ENCODE assay signal across 8 cellular contexts in the genomic region with DNA sequence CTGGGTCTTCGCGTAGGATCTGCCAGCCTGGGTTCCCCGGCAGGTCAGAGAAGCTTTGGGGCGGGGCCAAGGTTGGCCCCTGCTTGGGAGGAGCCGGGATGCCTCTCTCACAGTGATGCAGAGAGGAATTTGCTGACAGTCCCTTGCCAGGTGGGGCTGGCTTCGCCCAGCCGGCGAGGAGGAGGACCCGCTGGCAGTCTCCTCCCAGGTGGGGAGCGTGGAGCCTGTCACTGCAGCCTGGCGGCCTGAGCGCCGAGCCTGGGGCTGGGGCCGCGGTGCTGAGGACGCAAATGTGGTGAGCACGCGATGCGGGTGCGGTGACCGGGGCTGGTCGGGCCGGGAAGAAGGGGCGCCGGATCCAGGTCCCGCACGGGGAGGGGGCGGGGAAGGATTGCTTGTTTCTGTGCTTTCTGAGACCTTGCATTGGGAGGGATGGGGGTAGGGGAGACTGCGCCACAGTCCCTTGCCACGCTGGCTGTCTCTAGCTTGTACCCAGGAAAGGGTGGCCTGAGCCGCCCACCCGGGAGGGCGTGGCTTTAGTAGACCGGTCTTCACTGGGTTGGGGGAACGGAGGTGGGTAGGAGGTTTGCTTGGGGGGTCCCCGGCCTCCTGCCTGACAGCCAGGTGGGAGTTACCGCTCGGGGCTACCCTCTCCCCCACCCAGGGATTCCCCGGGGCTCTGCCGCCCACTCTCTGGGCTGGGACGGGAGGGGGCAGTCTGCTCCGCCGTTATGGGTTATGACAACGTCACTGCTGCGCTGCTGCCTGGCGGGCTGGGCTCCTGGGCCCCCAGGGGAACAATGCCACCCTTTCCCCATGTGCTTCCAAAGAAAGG. TPM values are rescaled to one million over a fixed set of nuclear protein-coding genes. Genes with fewer than 3 reads are reported as not detected.
DNase-seq lines count a peak whose midpoint lies in the region; ATAC-seq, FAIRE-seq and TF ChIP-seq lines count a peak whose summit lies in the region.

A gene with protein sequence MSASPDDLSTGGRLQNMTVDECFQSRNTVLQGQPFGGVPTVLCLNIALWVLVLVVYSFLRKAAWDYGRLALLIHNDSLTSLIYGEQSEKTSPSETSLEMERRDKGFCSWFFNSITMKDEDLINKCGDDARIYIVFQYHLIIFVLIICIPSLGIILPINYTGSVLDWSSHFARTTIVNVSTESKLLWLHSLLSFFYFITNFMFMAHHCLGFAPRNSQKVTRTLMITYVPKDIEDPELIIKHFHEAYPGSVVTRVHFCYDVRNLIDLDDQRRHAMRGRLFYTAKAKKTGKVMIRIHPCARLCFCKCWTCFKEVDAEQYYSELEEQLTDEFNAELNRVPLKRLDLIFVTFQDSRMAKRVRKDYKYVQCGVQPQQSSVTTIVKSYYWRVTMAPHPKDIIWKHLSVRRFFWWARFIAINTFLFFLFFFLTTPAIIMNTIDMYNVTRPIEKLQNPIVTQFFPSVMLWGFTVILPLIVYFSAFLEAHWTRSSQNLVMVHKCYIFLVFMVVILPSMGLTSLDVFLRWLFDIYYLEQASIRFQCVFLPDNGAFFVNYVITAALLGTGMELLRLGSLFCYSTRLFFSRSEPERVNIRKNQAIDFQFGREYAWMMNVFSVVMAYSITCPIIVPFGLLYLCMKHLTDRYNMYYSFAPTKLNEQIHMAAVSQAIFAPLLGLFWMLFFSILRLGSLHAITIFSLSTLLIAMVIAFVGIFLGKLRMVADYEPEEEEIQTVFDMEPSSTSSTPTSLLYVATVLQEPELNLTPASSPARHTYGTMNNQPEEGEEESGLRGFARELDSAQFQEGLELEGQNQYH (plus strand): TSS at position 196 of the 835 bp plus-strand sequence. CDS start 37,016 bp downstream, outside the sequence.

- no peaks in the 10 kb centered on the region for H3K36me3 ChIP-seq in HepG2 (replicated peaks in 1 of 2; ENCODE audit: control insufficient read depth in 1 of 2, insufficient read depth in 2 of 2, low read length in 2 of 2)

- H3K79me2 ChIP-seq in HepG2 (ENCODE audit: insufficient read depth, low read length), result no peaks in the 10 kb centered on the region

- peak; percentile 15; the same call in 1 of the 2 replicates for TF ChIP-seq CTCF in HepG2 (CRISPR knock-in tag; IDR thresholded peaks at IDR 0.05)

- in situ Hi-C loops in HepG2 (cut with HindIII; ENCODE audit: extremely low pct_ligation_motif_present, low pct_unique_long_range_greater_than_20kb), result no loop called here

- H3K9me3 ChIP-seq in HepG2 (ENCODE audit: low read length), result no peaks in the 10 kb centered on the region

- DNase-seq in DMS 273 treated with DMSO at 0.1 percent for 48 hours (lab: John Stamatoyannopoulos, UW) (peak; percentile 97), NCI-H2107 (lab: John Stamatoyannopoulos, UW) (peak; percentile 93), UCSD-AML1 (lab: John Stamatoyannopoulos, UW; ENCODE audit: unreplicated experiment) (peak; percentile 77), caudate nucleus (lab: John Stamatoyannopoulos, UW) (peak in 51 of 61 donors; percentile 18 to 89 (median 59)), HepG2 (ENCODE audit: low spot score) (peak; percentile 29)
- DNase-seq in stimulated activated CD8-positive, alpha-beta memory T cell treated with anti-CD3 and anti-CD28 coated beads, Interleukin-12 subunit alpha, Interleukin-12 subunit beta, amount 100 ng/mL, for 4 hours (ENCODE audit: low read depth), result peak; percentile 39

- POLR2A ChIA-PET in HepG2 (lab: Yijun Ruan, JAX), result no interaction called here

- TF ChIP-seq RAD21 in HepG2 (CRISPR knock-in tag; IDR thresholded peaks at IDR 0.05), result no peak

- no peak for FAIRE-seq in HepG2 (lab: Jason Lieb, UNC)

- no peak within 1 kb of the TSS for H3K9ac ChIP-seq in HepG2 (ENCODE audit: insufficient read depth, low read depth, low read length)

- intact Hi-C loops in HepG2 (cut with micrococcal nuclease; ENCODE audit: unreplicated experiment), result no loop called here

- WGBS in HepG2 (ENCODE audit: low lambda C conversion rate), result no CpG with 5 or more reads among the region's 46 CpGs

- BruUV-seq in HepG2 (replicated peaks; lab: Mats Ljungman, UMichigan), result no TSS peak

- peak; percentile 85 for ATAC-seq in HG02588 (IDR thresholded peaks at IDR 0.05; ENCODE audit: unreplicated experiment)
- ATAC-seq in HepG2, result peak; percentile 75
- ATAC-seq in GM18870 (IDR thresholded peaks at IDR 0.05; ENCODE audit: unreplicated experiment), result no peak

- TF ChIP-seq EP300 in HepG2 (IDR thresholded peaks at IDR 0.05; ENCODE audit: low read depth in 2 of 2, low read length in 2 of 2) (no peak), HepG2 (CRISPR knock-in tag; IDR thresholded peaks at IDR 0.05; ENCODE audit: borderline replicate concordance) (no peak)

- H3K4me1 ChIP-seq in HepG2 (ENCODE audit: insufficient read depth, low read length), result peaks cover 55% of the 10 kb centered on the region

- no peak for TF ChIP-seq POLR2A in HepG2 (IDR thresholded peaks at IDR 0.05; ENCODE audit: insufficient read depth in 1 of 2, low read depth in 2 of 2, low read length in 2 of 2)

- H3K4me2 ChIP-seq in HepG2 (ENCODE audit: low read depth, low read length), result peak within 1 kb of the TSS; percentile 85

- H3K4me3 ChIP-seq in HepG2 (replicated peaks in 1 of 3; ENCODE audit: insufficient read depth in 1 of 3, low read depth in 2 of 3, low read length in 3 of 3), result peak within 1 kb of the TSS; percentile 45 to 75 (median 50)

- H3K27ac ChIP-seq in caudate nucleus (ENCODE audit: low read depth, low read length) (peak within 1 kb of the TSS; percentile 44), HepG2 (ENCODE audit: extremely low read length, insufficient read depth, low read length) (no peak within 1 kb of the TSS)

- H3K27me3 ChIP-seq in HepG2 (ENCODE audit: control insufficient read depth in 1 of 2, insufficient read depth in 2 of 2, low read length in 2 of 2), result peaks cover 4 to 23% of the 10 kb centered on the region in 2 experiments; a peak in 4 of 5 replicates

- CTCF ChIA-PET in HepG2 (lab: Yijun Ruan, JAX; ENCODE audit: low intra/inter-chr PET ratio, low total read pairs), result no interaction called here

- no peak within 1 kb of the TSS for H2AFZ ChIP-seq in HepG2 (ENCODE audit: low read length)

- no peaks in the 10 kb centered on the region for H4K20me1 ChIP-seq in HepG2 (ENCODE audit: insufficient read depth, low read length)

TF ChIP-seq in HepG2, 621 proteins besides CTCF, POLR2A, EP300 and RAD21 (continues in another document):
- peak; percentile 17; the same call in 1 of the 2 replicates for TF ChIP-seq ZFX (CRISPR knock-in tag; IDR thresholded peaks at IDR 0.05; ENCODE audit: low read depth)
- TF ChIP-seq MEIS2 (CRISPR knock-in tag; IDR thresholded peaks at IDR 0.05), result 0 out of 2 replicates have a peak, but pooled peaks have one; percentile 36
- TF ChIP-seq HNRNPUL1 (IDR thresholded peaks at IDR 0.05; ENCODE audit: low read depth, low read length), result no peak
- no peak for TF ChIP-seq SMAD9 (CRISPR knock-in tag; IDR thresholded peaks at IDR 0.05)
- TF ChIP-seq ZNF274 (CRISPR knock-in tag; IDR thresholded peaks at IDR 0.05), result 0 out of 2 replicates have a peak, but pooled peaks have one; percentile 20
- TF ChIP-seq SALL1 (CRISPR knock-in tag; IDR thresholded peaks at IDR 0.05), result peak; percentile 17; the same call in 1 of the 2 replicates
- TF ChIP-seq ZNF292 (CRISPR knock-in tag; IDR thresholded peaks at IDR 0.05; ENCODE audit: borderline replicate concordance, low read depth), result 0 out of 2 replicates have a peak, but pooled peaks have one; percentile 17
- TF ChIP-seq, protein P1, sequence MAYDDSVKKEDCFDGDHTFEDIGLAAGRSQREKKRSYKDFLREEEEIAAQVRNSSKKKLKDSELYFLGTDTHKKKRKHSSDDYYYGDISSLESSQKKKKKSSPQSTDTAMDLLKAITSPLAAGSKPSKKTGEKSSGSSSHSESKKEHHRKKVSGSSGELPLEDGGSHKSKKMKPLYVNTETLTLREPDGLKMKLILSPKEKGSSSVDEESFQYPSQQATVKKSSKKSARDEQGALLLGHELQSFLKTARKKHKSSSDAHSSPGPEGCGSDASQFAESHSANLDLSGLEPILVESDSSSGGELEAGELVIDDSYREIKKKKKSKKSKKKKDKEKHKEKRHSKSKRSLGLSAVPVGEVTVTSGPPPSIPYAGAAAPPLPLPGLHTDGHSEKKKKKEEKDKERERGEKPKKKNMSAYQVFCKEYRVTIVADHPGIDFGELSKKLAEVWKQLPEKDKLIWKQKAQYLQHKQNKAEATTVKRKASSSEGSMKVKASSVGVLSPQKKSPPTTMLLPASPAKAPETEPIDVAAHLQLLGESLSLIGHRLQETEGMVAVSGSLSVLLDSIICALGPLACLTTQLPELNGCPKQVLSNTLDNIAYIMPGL (CRISPR knock-in tag; IDR thresholded peaks at IDR 0.05; ENCODE audit: borderline replicate concordance in 1 of 2, low read depth in 1 of 2), result 0 out of 4 replicates have a peak, but pooled peaks of 1 of the 2 experiments have one; percentile 36

RNA-seq across cellular contexts. Expression of the gene that starts here (rescaled TPM):
- 0.08 and 0.27 TPM in 2 replicates for total RNA-seq in HepG2 (2016; rRNA removed; fragmentation: Illumina TruSeq; extraction: Trizol)
- 1.1 TPM in 1 of 2 replicates, not detected in the other for total RNA-seq in HepG2 (2016; cell fraction: cytosol; rRNA removed; fragmentation: Illumina TruSeq; extraction: Trizol; ENCODE audit: low read depth)
- 0.19 TPM in 1 of 2 replicates, not detected in the other for total RNA-seq in HepG2 (2016; cell fraction: insoluble cytoplasmic fraction; rRNA removed; fragmentation: Illumina TruSeq; extraction: Trizol)
- 1.3 TPM in 1 of 2 replicates, not detected in the other for total RNA-seq in HepG2 (2016; cell fraction: membrane; rRNA removed; fragmentation: Illumina TruSeq; extraction: Trizol)
- 1.0 TPM in 1 of 2 replicates, not detected in the other for total RNA-seq in HepG2 (2016; cell fraction: nucleus; rRNA removed; fragmentation: Illumina TruSeq; extraction: Trizol)
- polyA plus RNA-seq in HepG2 (2011; rRNA removed), result 0.17 and 0.59 TPM in 2 replicates
- 0.18 and 0.24 TPM in 2 replicates for polyA plus RNA-seq in HepG2 (2011; cell fraction: cytosol; rRNA removed)
- 0.90 and 1.1 TPM in 2 replicates for polyA plus RNA-seq in HepG2 (2011; cell fraction: nucleus; rRNA removed)
- polyA plus RNA-seq in HepG2 (2012), result 0.52 and 0.55 TPM in 2 replicates
- 0.12 and 0.34 TPM in 2 replicates for polyA plus RNA-seq in HepG2 (2016; cell fraction: cytosol; fragmentation: Illumina TruSeq; extraction: Trizol; ENCODE audit: low read depth)
- polyA plus RNA-seq in HepG2 (2016; cell fraction: insoluble cytoplasmic fraction; fragmentation: Illumina TruSeq; extraction: Trizol; ENCODE audit: low read depth), result not detected in 2 replicates
- not detected in 2 replicates for polyA plus RNA-seq in HepG2 (2016; cell fraction: membrane; fragmentation: Illumina TruSeq; extraction: Trizol; ENCODE audit: low read depth)
- polyA plus RNA-seq in HepG2 (2016; cell fraction: nucleus; fragmentation: Illumina TruSeq; extraction: Trizol; ENCODE audit: insufficient read depth, low read depth), result 0.49 TPM in 1 of 2 replicates, not detected in the other
- polyA minus RNA-seq in HepG2 (2011; rRNA and poly(A)+ RNA removed; ENCODE audit: low replicate concordance), result 0.28 TPM in 1 of 2 replicates, not detected in the other
- polyA minus RNA-seq in HepG2 (2011; cell fraction: cytosol; rRNA and poly(A)+ RNA removed), result 1.8 TPM in 1 of 2 replicates, not detected in the other
- polyA minus RNA-seq in HepG2 (2011; cell fraction: nucleus; rRNA and poly(A)+ RNA removed), result 0.26 and 0.37 TPM in 2 replicates

Comparison
In these comparisons a context has a peak if more than half of its experiments do, and no peak if none do; other contexts are left out.
1. DNase-seq: peak in every context shown above with its lines; median percentile 97 in DMS 273 treated with DMSO at 0.1 percent for 48 hours; 93 in NCI-H2107; 77 in UCSD-AML1; 59 in caudate nucleus; 39 in stimulated activated CD8-positive, alpha-beta memory T cell treated with anti-CD3 and anti-CD28 coated beads, Interleukin-12 subunit alpha, Interleukin-12 subunit beta, amount 100 ng/mL, for 4 hours; 29 in HepG2.